Comparison of ENCODE assay signal across 8 cellular contexts in genomic region chr2:96507957-96508520, GRCh38. TPM values are rescaled to one million over a fixed set of nuclear protein-coding genes. Genes with fewer than 3 reads are reported as not detected.
DNase-seq lines count a peak whose midpoint lies in the region; ATAC-seq and TF ChIP-seq lines count a peak whose summit lies in the region.

No MANE protein-coding gene starts in this region.

- 20 to 33% methylated on average over 7 to 16 of the region's 38 CpGs for WGBS in tibial nerve, 2 donors

- ATAC-seq in GM19023 (IDR thresholded peaks at IDR 0.05; ENCODE audit: unreplicated experiment): peak; percentile 45

- DNase-seq in AG08396 (ENCODE audit: low spot score): peak; percentile 88
- DNase-seq in HuH-7.5 (ENCODE audit: low spot score): peak; percentile 83
- peak; percentile 8 for DNase-seq in SHP77 treated with DMSO at 0.1 percent for 48 hours (lab: John Stamatoyannopoulos, UW)
- DNase-seq in activated effector memory CD4-positive, alpha-beta T cell treated with Interleukin-2 at 50 U/mL for 16 hours: peak; percentile 78
- peak; percentile 50 for DNase-seq in globus pallidus (ENCODE audit: low spot score)
- peak; percentile 55 to 71 for DNase-seq in tibial nerve (ENCODE audit: low spot score in 2 of 2)

- H3K9me3 ChIP-seq in parathyroid adenoma (ENCODE audit: control insufficient read depth, low read length) (no peaks in the 10 kb centered on the region), tibial nerve (no peaks in the 10 kb centered on the region)

- TF ChIP-seq EP300 in tibial nerve (IDR thresholded peaks at IDR 0.05): peak in 1 of 2 donors; percentile 45

- H3K4me1 ChIP-seq in parathyroid adenoma (peaks cover 6% of the 10 kb centered on the region), tibial nerve (peaks cover 0 to 20% (median 16%) of the 10 kb centered on the region in 4 donors)

- H3K27ac ChIP-seq in parathyroid adenoma: no peak overlapping the region
- peak overlapping the region in 1 of 4 donors; percentile 62 for H3K27ac ChIP-seq in tibial nerve

- no peak overlapping the region for H3K9ac ChIP-seq in parathyroid adenoma

- H3K27me3 ChIP-seq in parathyroid adenoma (ENCODE audit: control insufficient read depth, insufficient read depth, low read length) (no peaks in the 10 kb centered on the region), tibial nerve (no peaks in the 10 kb centered on the region)

- H3K4me3 ChIP-seq in parathyroid adenoma (ENCODE audit: low read depth, low read length) (peak overlapping the region; percentile 28), tibial nerve (peak overlapping the region; percentile 14 to 52 (median 42))

- peak in 1 of 2 donors; percentile 3 for TF ChIP-seq POLR2A in tibial nerve (IDR thresholded peaks at IDR 0.05)

- H3K36me3 ChIP-seq in parathyroid adenoma (ENCODE audit: control insufficient read depth, insufficient read depth, low read length): no peaks in the 10 kb centered on the region
- H3K36me3 ChIP-seq in tibial nerve: no peaks in the 10 kb centered on the region

- peak overlapping the region; percentile 92 for H2AFZ ChIP-seq in parathyroid adenoma

- peak; percentile 100 for TF ChIP-seq CTCF in parathyroid adenoma (IDR thresholded peaks at IDR 0.05)
- TF ChIP-seq CTCF in tibial nerve (IDR thresholded peaks at IDR 0.05): peak; percentile 99 to 100 (median 99)

- H3K79me2 ChIP-seq in parathyroid adenoma: no peaks in the 10 kb centered on the region

- peak overlapping the region; percentile 81 for H3K4me2 ChIP-seq in parathyroid adenoma (ENCODE audit: low read length)

RNA-seq across cellular contexts. Expression of gene NEURL3, which starts 2.9 kb away (rescaled TPM):
- total RNA-seq in tibial nerve: 1 to 10 TPM in 1 of 4 donors, not detected in 3; 1.5 TPM

RNA-seq across cellular contexts. Expression of gene ARID5A, which starts 28.5 kb away (rescaled TPM):
- total RNA-seq in tibial nerve: 10 to 100 TPM; 23.8 to 56.4 (median 40.3) TPM

Comparison
In these comparisons a context has a peak if more than half of its experiments do, and no peak if none do; other contexts are left out.
1. DNase-seq: peak in every context shown above with its lines; median percentile 88 in AG08396; 83 in HuH-7.5; 78 in activated effector memory CD4-positive, alpha-beta T cell treated with Interleukin-2 at 50 U/mL for 16 hours; 63 in tibial nerve; 50 in globus pallidus; 8 in SHP77 treated with DMSO at 0.1 percent for 48 hours.